Comparison of ENCODE assay signal across 10 cellular contexts in genomic region chr16:10577305-10578202, GRCh38. TPM values are rescaled to one million over a fixed set of nuclear protein-coding genes. Genes with fewer than 3 reads are reported as not detected.
DNase-seq lines count a peak whose midpoint lies in the region; ATAC-seq and TF ChIP-seq lines count a peak whose summit lies in the region.
"Had no signal": no experiment of that assay in that cellular context is flagged by ENCODE, and none has a peak within 500 bp of the region (broad histone marks: within the 10 kb centered on the region; RNA-seq: fewer than 3 reads in every experiment).

No MANE protein-coding gene starts in this region.

- DNase-seq in NCI-H2196 treated with DMSO at 0.1 percent for 48 hours (lab: John Stamatoyannopoulos, UW; ENCODE audit: unreplicated experiment) (peak; percentile 44), fibroblast of gingiva (ENCODE audit: low read depth) (peak; percentile 80), neural crest cell (ENCODE audit: low read depth, low spot score) (no peak), Ammon's horn (ENCODE audit: low spot score) (no peak), cerebellum (ENCODE audit: low spot score) (no peak)
- DNase-seq in effector memory CD8-positive, alpha-beta T cell, result no peak
- DNase-seq: CD4-positive, alpha-beta memory T cell had no signal

- H3K27me3 ChIP-seq in BLaER1 treated with 17β-estradiol and CSF1 and Interleukin-3, amounts not matched to agents 10 nM and 100 nM, result peaks cover 21 to 46% (median 44%) of the 10 kb centered on the region in 11 experiments

- no peak overlapping the region for H3K27ac Mint-ChIP-seq in neural crest cell (ENCODE audit: unreplicated experiment)
- no peak overlapping the region for H3K27ac Mint-ChIP-seq in effector memory CD8-positive, alpha-beta T cell
- H3K27ac Mint-ChIP-seq: activated T-helper 1 cell treated with anti-CD3 and anti-CD28 coated beads, Interleukin-12 subunit alpha, Interleukin-12 subunit beta, Interleukin-2, Interleukin-4 antibody, amounts not matched to agents 30 ng/mL and 10 ng/mL and 1 ng/mL, durations not matched to agents 14 hours and 24 hours and 36 hours; CD4-positive, alpha-beta memory T cell had no signal

- H3K4me3 ChIP-seq in BLaER1 treated with 17β-estradiol and CSF1 and Interleukin-3, amounts not matched to agents 10 nM and 100 nM, result peak overlapping the region in 1 of 10 experiments; percentile 80; a peak in 1 of 20 replicates

- no peak for TF ChIP-seq CTCF in neural crest cell (conservative IDR thresholded peaks at IDR 0.05)

- H3K36me3 ChIP-seq in BLaER1 treated with 17β-estradiol and CSF1 and Interleukin-3, amounts not matched to agents 10 nM and 100 nM, result no peaks in the 10 kb centered on the region

- H3K27ac ChIP-seq in BLaER1 treated with 17β-estradiol and CSF1 and Interleukin-3, amounts not matched to agents 10 nM and 100 nM, result peak overlapping the region in 5 of 11 experiments; percentile 56 to 74 (median 63); a peak in 9 of 22 replicates

- H3K27me3 Mint-ChIP-seq in neural crest cell (ENCODE audit: low read depth), result peaks cover 2% of the 10 kb centered on the region
- peaks cover 48 to 73% of the 10 kb centered on the region in 2 donors for H3K27me3 Mint-ChIP-seq in effector memory CD8-positive, alpha-beta T cell

- H4K20me1 ChIP-seq in BLaER1 treated with 17β-estradiol and CSF1 and Interleukin-3, amounts not matched to agents 10 nM and 100 nM, result peaks cover 0 to 12% (median 0%) of the 10 kb centered on the region in 11 experiments; a peak in 2 of 22 replicates

- H3K9ac ChIP-seq in BLaER1 treated with 17β-estradiol and CSF1 and Interleukin-3, amounts not matched to agents 10 nM and 100 nM, result peak overlapping the region in 2 of 11 experiments; percentile 5 to 30; a peak in 2 of 22 replicates

- no peak for ATAC-seq in HG02970 (IDR thresholded peaks at IDR 0.05; ENCODE audit: low FRiP score, unreplicated experiment)
- no peak for ATAC-seq in effector memory CD8-positive, alpha-beta T cell (replicated peaks)

- H3K4me3 Mint-ChIP-seq in neural crest cell, result peak overlapping the region; percentile 88
- no peak overlapping the region for H3K4me3 Mint-ChIP-seq in effector memory CD8-positive, alpha-beta T cell
- H3K4me3 Mint-ChIP-seq: activated T-helper 1 cell treated with anti-CD3 and anti-CD28 coated beads, Interleukin-12 subunit alpha, Interleukin-12 subunit beta, Interleukin-2, Interleukin-4 antibody, amounts not matched to agents 30 ng/mL and 10 ng/mL and 1 ng/mL, durations not matched to agents 14 hours and 24 hours and 36 hours had no signal

- no peaks in the 10 kb centered on the region for H3K9me3 ChIP-seq in BLaER1 treated with 17β-estradiol and CSF1 and Interleukin-3, amounts not matched to agents 10 nM and 100 nM (replicated peaks in 1 of 11)

- no peaks in the 10 kb centered on the region for H3K9me3 Mint-ChIP-seq in neural crest cell
- no peaks in the 10 kb centered on the region for H3K9me3 Mint-ChIP-seq in effector memory CD8-positive, alpha-beta T cell
- H3K9me3 Mint-ChIP-seq: activated T-helper 1 cell treated with anti-CD3 and anti-CD28 coated beads, Interleukin-12 subunit alpha, Interleukin-12 subunit beta, Interleukin-2, Interleukin-4 antibody, amounts not matched to agents 30 ng/mL and 10 ng/mL and 1 ng/mL, durations not matched to agents 14 hours and 24 hours and 36 hours had no signal

- H3K4me2 ChIP-seq in BLaER1 treated with 17β-estradiol and CSF1 and Interleukin-3, amounts not matched to agents 10 nM and 100 nM, result peak overlapping the region in 10 of 11 experiments; percentile 30 to 99 (median 94); a peak in 18 of 22 replicates

- no peaks in the 10 kb centered on the region for H3K36me3 Mint-ChIP-seq in neural crest cell (ENCODE audit: low read depth)
- no peaks in the 10 kb centered on the region for H3K36me3 Mint-ChIP-seq in effector memory CD8-positive, alpha-beta T cell (ENCODE audit: insufficient read depth)
- H3K36me3 Mint-ChIP-seq: CD4-positive, alpha-beta memory T cell had no signal

- H3K4me1 ChIP-seq in BLaER1 treated with 17β-estradiol and CSF1 and Interleukin-3, amounts not matched to agents 10 nM and 100 nM, result peaks cover 45 to 78% (median 66%) of the 10 kb centered on the region in 10 experiments

- H3K4me1 Mint-ChIP-seq in neural crest cell, result peaks cover 55% of the 10 kb centered on the region
- peaks cover 0 to 3% of the 10 kb centered on the region in 2 donors for H3K4me1 Mint-ChIP-seq in effector memory CD8-positive, alpha-beta T cell (ENCODE audit: low read depth in 2 of 2)

RNA-seq across cellular contexts. Expression of gene EMP2, which starts 2.8 kb away (rescaled TPM):
- total RNA-seq in neural crest cell, result 23.4 and 28.1 TPM in 2 replicates
- total RNA-seq in cerebellum, result 8.4 TPM
- total RNA-seq: activated T-helper 1 cell treated with anti-CD3 and anti-CD28 coated beads, Interleukin-12 subunit alpha, Interleukin-12 subunit beta, Interleukin-2, Interleukin-4 antibody, amounts not matched to agents 30 ng/mL and 10 ng/mL and 1 ng/mL, durations not matched to agents 14 hours and 24 hours and 36 hours; CD4-positive, alpha-beta memory T cell had no signal

Comparison
In these comparisons a context has a peak if more than half of its experiments do, and no peak if none do; other contexts are left out.
1. DNase-seq: peak in NCI-H2196 treated with DMSO at 0.1 percent for 48 hours (single experiment) and fibroblast of gingiva (single experiment); none in neural crest cell (single experiment), Ammon's horn (single experiment), cerebellum (single experiment) and effector memory CD8-positive, alpha-beta T cell (0 of 3).